In genomic region chr5:72597456-72597948, GRCh38 we compare ENCODE assay signal across 9 cellular contexts.
A peak's percentile ranks its signal among the peaks of the same experiment; 100 is the strongest.
DNase-seq lines count a peak whose midpoint lies in the region; ATAC-seq and TF ChIP-seq lines count a peak whose summit lies in the region.
"Had no signal": no experiment of that assay in that cellular context is flagged by ENCODE, and none has a peak within 500 bp of the region (broad histone marks: within the 10 kb centered on the region; RNA-seq: fewer than 3 reads in every experiment).

No MANE protein-coding gene starts in this region.

- H3K14ac ChIP-seq in trophoblast cell (ENCODE audit: low read length) = no peak overlapping the region

- peak overlapping the region; percentile 50 for H4K91ac ChIP-seq in trophoblast cell (ENCODE audit: low read depth, low read length)

- no peak overlapping the region for H4K8ac ChIP-seq in trophoblast cell (ENCODE audit: low read depth, low read length)

- intact Hi-C loops in naive thymus-derived CD4-positive, alpha-beta T cell (cut with micrococcal nuclease) = no loop called here

- ATAC-seq in SK-N-SH treated with all-trans-retinoic acid at 6 μM for 48 hours = peak; percentile 93
- ATAC-seq in naive thymus-derived CD4-positive, alpha-beta T cell = no peak
- ATAC-seq in HG03565 (IDR thresholded peaks at IDR 0.05; ENCODE audit: unreplicated experiment) = no peak
- no peak for ATAC-seq in T-helper 17 cell
- no peak for ATAC-seq in stimulated activated naive CD8-positive, alpha-beta T cell treated with anti-CD3 and anti-CD28 coated beads, Interleukin-15, amount 100 ng/mL, for 72 hours
- ATAC-seq: activated naive CD4-positive, alpha-beta T cell treated with anti-CD3 and anti-CD28 coated beads, Interleukin-2, amount 50 U/mL, for 72 hours had no signal

- CTCF ChIA-PET in naive thymus-derived CD4-positive, alpha-beta T cell (lab: Charles Lee) = no interaction called here

- H3K23ac ChIP-seq in trophoblast cell (ENCODE audit: low read length) = no peak overlapping the region

- H2AK5ac ChIP-seq in trophoblast cell (ENCODE audit: low read length) = no peak overlapping the region

- H3K4me3 ChIP-seq in trophoblast cell (ENCODE audit: low read depth, low read length) = no peak overlapping the region
- H3K4me3 ChIP-seq in naive thymus-derived CD4-positive, alpha-beta T cell (ENCODE audit: low read length) = no peak overlapping the region

- H3K9me3 ChIP-seq in trophoblast cell (ENCODE audit: insufficient read depth, low read depth, low read length) = peaks cover 7% of the 10 kb centered on the region
- H3K9me3 ChIP-seq in naive thymus-derived CD4-positive, alpha-beta T cell (ENCODE audit: control insufficient read depth in 2 of 3, low read length in 3 of 3) = no peaks in the 10 kb centered on the region
- no peaks in the 10 kb centered on the region for H3K9me3 ChIP-seq in T-helper 17 cell (ENCODE audit: control insufficient read depth, low read length, poor library complexity, severe bottlenecking)

- H3K4me1 ChIP-seq in trophoblast cell (ENCODE audit: control insufficient read depth in 1 of 2, insufficient read depth in 2 of 2, low read length in 2 of 2) = peaks cover 11 to 20% of the 10 kb centered on the region in 2 experiments
- H3K4me1 ChIP-seq in naive thymus-derived CD4-positive, alpha-beta T cell (ENCODE audit: control insufficient read depth in 2 of 2, insufficient read depth in 2 of 2, low read length in 2 of 2) = no peaks in the 10 kb centered on the region

- peaks cover 0 to 6% (median 0%) of the 10 kb centered on the region in 5 donors for H3K27me3 Mint-ChIP-seq in naive thymus-derived CD4-positive, alpha-beta T cell
- peaks cover 15% of the 10 kb centered on the region for H3K27me3 Mint-ChIP-seq in T-helper 17 cell
- H3K27me3 Mint-ChIP-seq in stimulated activated naive CD8-positive, alpha-beta T cell treated with anti-CD3 and anti-CD28 coated beads, Interleukin-15, amount 100 ng/mL, for 72 hours = peaks cover 1% of the 10 kb centered on the region

- H3K79me2 ChIP-seq in trophoblast cell (ENCODE audit: control insufficient read depth, insufficient read depth, low read length, poor library complexity) = peaks cover 3% of the 10 kb centered on the region

- peaks cover 0 to 7% (median 0%) of the 10 kb centered on the region in 7 donors for H3K4me1 Mint-ChIP-seq in naive thymus-derived CD4-positive, alpha-beta T cell
- H3K4me1 Mint-ChIP-seq in T-helper 17 cell = peaks cover 2% of the 10 kb centered on the region
- H3K4me1 Mint-ChIP-seq in stimulated activated naive CD8-positive, alpha-beta T cell treated with anti-CD3 and anti-CD28 coated beads, Interleukin-15, amount 100 ng/mL, for 72 hours = no peaks in the 10 kb centered on the region

- H3K27ac Mint-ChIP-seq in naive thymus-derived CD4-positive, alpha-beta T cell = no peak overlapping the region
- H3K27ac Mint-ChIP-seq in T-helper 17 cell = no peak overlapping the region
- no peak overlapping the region for H3K27ac Mint-ChIP-seq in stimulated activated naive CD8-positive, alpha-beta T cell treated with anti-CD3 and anti-CD28 coated beads, Interleukin-15, amount 100 ng/mL, for 72 hours
- H3K27ac Mint-ChIP-seq: activated naive CD4-positive, alpha-beta T cell treated with anti-CD3 and anti-CD28 coated beads, Interleukin-2, amount 50 U/mL, for 72 hours had no signal

- H3K79me1 ChIP-seq in trophoblast cell (ENCODE audit: low read length) = peaks cover 36% of the 10 kb centered on the region

- H3K36me3 ChIP-seq in trophoblast cell (ENCODE audit: control insufficient read depth in 1 of 2, insufficient read depth in 2 of 2, low read length in 2 of 2) = peaks cover 0 to 2% of the 10 kb centered on the region in 2 experiments
- no peaks in the 10 kb centered on the region for H3K36me3 ChIP-seq in naive thymus-derived CD4-positive, alpha-beta T cell (ENCODE audit: control insufficient read depth in 2 of 3, insufficient read depth in 3 of 3, low read length in 3 of 3)

- WGBS in trophoblast cell (ENCODE audit: extremely low coverage, insufficient coverage, insufficient read length) = no CpG with 5 or more reads among the region's 5 CpGs

- H2BK120ac ChIP-seq in trophoblast cell (ENCODE audit: insufficient read depth, low read length, poor library complexity) = peak overlapping the region; percentile 65

- H2BK12ac ChIP-seq in trophoblast cell (ENCODE audit: low read length) = no peak overlapping the region

- peak overlapping the region; percentile 52 for H2BK5ac ChIP-seq in trophoblast cell (ENCODE audit: low read depth, low read length, poor library complexity)

- H3K27me3 ChIP-seq in trophoblast cell (ENCODE audit: insufficient read depth, low read length) = no peaks in the 10 kb centered on the region
- peaks cover 0 to 2% of the 10 kb centered on the region in 2 donors for H3K27me3 ChIP-seq in naive thymus-derived CD4-positive, alpha-beta T cell (ENCODE audit: control insufficient read depth in 2 of 2, insufficient read depth in 2 of 2, low read length in 2 of 2)

- H3K9me3 Mint-ChIP-seq in naive thymus-derived CD4-positive, alpha-beta T cell = peaks cover 0 to 3% (median 0%) of the 10 kb centered on the region in 11 donors
- no peaks in the 10 kb centered on the region for H3K9me3 Mint-ChIP-seq in stimulated activated naive CD8-positive, alpha-beta T cell treated with anti-CD3 and anti-CD28 coated beads, Interleukin-15, amount 100 ng/mL, for 72 hours

- H2AFZ ChIP-seq in trophoblast cell (ENCODE audit: insufficient read depth, low read length, poor library complexity) = no peak overlapping the region

- H3K4me2 ChIP-seq in trophoblast cell (ENCODE audit: low read length) = peak overlapping the region; percentile 9

- H3K9ac ChIP-seq in trophoblast cell (ENCODE audit: low read length) = no peak overlapping the region

- no peak overlapping the region for H4K12ac ChIP-seq in trophoblast cell (ENCODE audit: low read depth, low read length)

- H3K18ac ChIP-seq in trophoblast cell (ENCODE audit: low read length) = no peak overlapping the region

- no peak overlapping the region for H3K4ac ChIP-seq in trophoblast cell (ENCODE audit: low read depth, low read length)

- H3K27ac ChIP-seq in trophoblast cell (ENCODE audit: low read depth, low read length) = peak overlapping the region; percentile 98
- no peak overlapping the region for H3K27ac ChIP-seq in naive thymus-derived CD4-positive, alpha-beta T cell (ENCODE audit: low read depth, low read length)

- POLR2A ChIA-PET in naive thymus-derived CD4-positive, alpha-beta T cell (lab: Charles Lee) = no interaction called here

- H3K4me3 Mint-ChIP-seq in naive thymus-derived CD4-positive, alpha-beta T cell = no peak overlapping the region
- H3K4me3 Mint-ChIP-seq in T-helper 17 cell = no peak overlapping the region
- no peak overlapping the region for H3K4me3 Mint-ChIP-seq in stimulated activated naive CD8-positive, alpha-beta T cell treated with anti-CD3 and anti-CD28 coated beads, Interleukin-15, amount 100 ng/mL, for 72 hours

- H3K36me3 Mint-ChIP-seq in naive thymus-derived CD4-positive, alpha-beta T cell = no peaks in the 10 kb centered on the region
- H3K36me3 Mint-ChIP-seq in T-helper 17 cell (ENCODE audit: low read depth) = no peaks in the 10 kb centered on the region
- H3K36me3 Mint-ChIP-seq: activated naive CD4-positive, alpha-beta T cell treated with anti-CD3 and anti-CD28 coated beads, Interleukin-2, amount 50 U/mL, for 72 hours had no signal

- peak; percentile 66 for DNase-seq in ELF-1 (ENCODE audit: low read depth, low spot score)
- DNase-seq in fibroblast of the conjunctiva (ENCODE audit: low read depth) = peak; percentile 68
- peak; percentile 71 to 85 for DNase-seq in trophoblast cell
- DNase-seq in naive thymus-derived CD4-positive, alpha-beta T cell = no peak
- no peak for DNase-seq in T-helper 17 cell
- DNase-seq in stimulated activated naive CD8-positive, alpha-beta T cell treated with anti-CD3 and anti-CD28 coated beads, Interleukin-15, amount 100 ng/mL, for 72 hours = no peak

TF ChIP-seq in SK-N-SH treated with all-trans-retinoic acid at 6 μM for 48 hours, 23 proteins besides CTCF, POLR2A, EP300 and RAD21:
- no peak for TF ChIP-seq TCF4 (CRISPR knock-in tag; IDR thresholded peaks at IDR 0.05; ENCODE audit: borderline replicate concordance)
- TF ChIP-seq ISL1 (CRISPR knock-in tag; IDR thresholded peaks at IDR 0.05) = peak; percentile 56

Comparison
In these comparisons a context has a peak if more than half of its experiments do, and no peak if none do; other contexts are left out.
1. DNase-seq: peak in ELF-1 (single experiment), fibroblast of the conjunctiva (single experiment) and trophoblast cell (2 of 2); none in naive thymus-derived CD4-positive, alpha-beta T cell (0 of 9), T-helper 17 cell (0 of 3) and stimulated activated naive CD8-positive, alpha-beta T cell treated with anti-CD3 and anti-CD28 coated beads, Interleukin-15, amount 100 ng/mL, for 72 hours (0 of 2).